In genomic region chr20:34111712-34112599, GRCh38 we compare ENCODE assay signal across 8 cellular contexts. TPM values are rescaled to one million over a fixed set of nuclear protein-coding genes. Genes with fewer than 3 reads are reported as not detected.
A peak's percentile ranks its signal among the peaks of the same experiment; 100 is the strongest.
DNase-seq lines count a peak whose midpoint lies in the region; ATAC-seq and TF ChIP-seq lines count a peak whose summit lies in the region.

Gene EIF2S2, minus strand, starts transcription at chr20:34112243. Its CDS starts 133 bp downstream, at chr20:34112110.

- DNase-seq in DMS153 treated with DMSO at 0.1 percent for 48 hours (lab: John Stamatoyannopoulos, UW; ENCODE audit: unreplicated experiment) (peak; percentile 95), KBM-7 (peak; percentile 98), erythroblast (lab: John Stamatoyannopoulos, UW) (peak; percentile 99 to 100)
- DNase-seq in activated T-cell treated with anti-CD3 and anti-CD28 coated beads, Interleukin-2, amount 50 U/mL, for 24 hours: peak; percentile 93
- peak; percentile 93 for DNase-seq in stimulated activated CD8-positive, alpha-beta memory T cell treated with anti-CD3 and anti-CD28 coated beads, Interleukin-4, amount 100 ng/mL, for 48 hours

- in situ Hi-C loops in KBM-7 (cut with MboI; ENCODE audit: low pct_unique_long_range_greater_than_20kb, low sequenced_read_pairs): no loop called here

- peak within 1 kb of the TSS; percentile 81 to 94 for H3K4me3 ChIP-seq in mucosa of rectum (ENCODE audit: low read length in 2 of 2)

- peak within 1 kb of the TSS; percentile 90 for H3K4me3 Mint-ChIP-seq in activated T-cell treated with anti-CD3 and anti-CD28 coated beads, Interleukin-2, amount 50 U/mL, for 24 hours

- TF ChIP-seq POLR2A in erythroblast (IDR thresholded peaks at IDR 0.05; ENCODE audit: low read length): peak; percentile 99

- H3K27ac Mint-ChIP-seq in activated T-cell treated with anti-CD3 and anti-CD28 coated beads, Interleukin-2, amount 50 U/mL, for 24 hours: peak within 1 kb of the TSS; percentile 99

- peaks cover 10 to 11% of the 10 kb centered on the region in 2 donors for H3K4me1 ChIP-seq in mucosa of rectum (ENCODE audit: control insufficient read depth in 2 of 2, insufficient read depth in 2 of 2, low read length in 2 of 2)

- H3K9ac ChIP-seq in mucosa of rectum (ENCODE audit: low read depth in 1 of 2, low read length in 2 of 2): peak within 1 kb of the TSS; percentile 88 to 96

- peaks cover 4 to 8% of the 10 kb centered on the region in 2 donors for H3K36me3 ChIP-seq in mucosa of rectum (ENCODE audit: control insufficient read depth in 2 of 2, insufficient read depth in 2 of 2, low read length in 2 of 2)

- peaks cover 52% of the 10 kb centered on the region for H3K36me3 Mint-ChIP-seq in activated T-cell treated with anti-CD3 and anti-CD28 coated beads, Interleukin-2, amount 50 U/mL, for 24 hours (ENCODE audit: low read depth)

- H3K9me3 Mint-ChIP-seq in activated T-cell treated with anti-CD3 and anti-CD28 coated beads, Interleukin-2, amount 50 U/mL, for 24 hours: no peaks in the 10 kb centered on the region

- H3K9me3 ChIP-seq in mucosa of rectum (ENCODE audit: control insufficient read depth in 2 of 2, low read length in 2 of 2): no peaks in the 10 kb centered on the region

- peak; percentile 83 for ATAC-seq in GM21717 (IDR thresholded peaks at IDR 0.05; ENCODE audit: unreplicated experiment)

- H3K4me1 Mint-ChIP-seq in activated T-cell treated with anti-CD3 and anti-CD28 coated beads, Interleukin-2, amount 50 U/mL, for 24 hours (ENCODE audit: low read depth): peaks cover 41% of the 10 kb centered on the region

- no peaks in the 10 kb centered on the region for H3K27me3 Mint-ChIP-seq in activated T-cell treated with anti-CD3 and anti-CD28 coated beads, Interleukin-2, amount 50 U/mL, for 24 hours

- no peaks in the 10 kb centered on the region for H3K27me3 ChIP-seq in mucosa of rectum (ENCODE audit: control insufficient read depth in 2 of 2, insufficient read depth in 2 of 2, low read length in 2 of 2)

- peak within 1 kb of the TSS; percentile 94 to 98 for H3K27ac ChIP-seq in mucosa of rectum (ENCODE audit: low read depth in 2 of 2, low read length in 2 of 2)

TF ChIP-seq in PFSK-1, 5 proteins besides CTCF, POLR2A, EP300 and RAD21:
- TF ChIP-seq SIN3A (IDR thresholded peaks at IDR 0.05; ENCODE audit: borderline replicate concordance, insufficient read depth, low read length) (peak; percentile 76; the same call in 1 of the 2 replicates), FOXP2 (optimal IDR thresholded peaks at IDR 0.05; ENCODE audit: borderline replicate concordance, extremely low read depth, extremely low read length, insufficient read depth) (peak; percentile 65), TAF1 (IDR thresholded peaks at IDR 0.05; ENCODE audit: borderline replicate concordance, insufficient read depth, low read length) (peak; percentile 60; the same call in 1 of the 2 replicates), POLR2AphosphoS5 (IDR thresholded peaks at IDR 0.05; ENCODE audit: low read depth, low read length) (peak; percentile 93)
- TF ChIP-seq, protein P1, sequence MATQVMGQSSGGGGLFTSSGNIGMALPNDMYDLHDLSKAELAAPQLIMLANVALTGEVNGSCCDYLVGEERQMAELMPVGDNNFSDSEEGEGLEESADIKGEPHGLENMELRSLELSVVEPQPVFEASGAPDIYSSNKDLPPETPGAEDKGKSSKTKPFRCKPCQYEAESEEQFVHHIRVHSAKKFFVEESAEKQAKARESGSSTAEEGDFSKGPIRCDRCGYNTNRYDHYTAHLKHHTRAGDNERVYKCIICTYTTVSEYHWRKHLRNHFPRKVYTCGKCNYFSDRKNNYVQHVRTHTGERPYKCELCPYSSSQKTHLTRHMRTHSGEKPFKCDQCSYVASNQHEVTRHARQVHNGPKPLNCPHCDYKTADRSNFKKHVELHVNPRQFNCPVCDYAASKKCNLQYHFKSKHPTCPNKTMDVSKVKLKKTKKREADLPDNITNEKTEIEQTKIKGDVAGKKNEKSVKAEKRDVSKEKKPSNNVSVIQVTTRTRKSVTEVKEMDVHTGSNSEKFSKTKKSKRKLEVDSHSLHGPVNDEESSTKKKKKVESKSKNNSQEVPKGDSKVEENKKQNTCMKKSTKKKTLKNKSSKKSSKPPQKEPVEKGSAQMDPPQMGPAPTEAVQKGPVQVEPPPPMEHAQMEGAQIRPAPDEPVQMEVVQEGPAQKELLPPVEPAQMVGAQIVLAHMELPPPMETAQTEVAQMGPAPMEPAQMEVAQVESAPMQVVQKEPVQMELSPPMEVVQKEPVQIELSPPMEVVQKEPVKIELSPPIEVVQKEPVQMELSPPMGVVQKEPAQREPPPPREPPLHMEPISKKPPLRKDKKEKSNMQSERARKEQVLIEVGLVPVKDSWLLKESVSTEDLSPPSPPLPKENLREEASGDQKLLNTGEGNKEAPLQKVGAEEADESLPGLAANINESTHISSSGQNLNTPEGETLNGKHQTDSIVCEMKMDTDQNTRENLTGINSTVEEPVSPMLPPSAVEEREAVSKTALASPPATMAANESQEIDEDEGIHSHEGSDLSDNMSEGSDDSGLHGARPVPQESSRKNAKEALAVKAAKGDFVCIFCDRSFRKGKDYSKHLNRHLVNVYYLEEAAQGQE (IDR thresholded peaks at IDR 0.05; ENCODE audit: insufficient read depth in 1 of 2, low read depth in 2 of 2, low read length in 2 of 2): peak in 1 of 2 experiments; percentile 18; a peak in 2 of 4 replicates
TF ChIP-seq in PFSK-1: peak in this region for 5.

RNA-seq across cellular contexts. Expression of gene EIF2S2, which starts in this region (rescaled TPM):
- 230 TPM for polyA plus RNA-seq in PFSK-1 (2012; ENCODE audit: insufficient read length, low read depth)

Comparison
In these comparisons a context has a peak if more than half of its experiments do, and no peak if none do; other contexts are left out.
1. Peak in every context shown above with its lines: DNase-seq, ATAC-seq, H3K4me3 ChIP-seq and H3K27ac ChIP-seq.